1 cellular context compared by ENCODE assay signal in genomic region chr10:64369885-64370773, GRCh38.
A peak's percentile ranks its signal among the peaks of the same experiment; 100 is the strongest.
TF ChIP-seq lines count a peak whose summit lies in the region.

No MANE protein-coding gene starts in this region.

TF ChIP-seq in HepG2, 621 proteins besides CTCF, POLR2A, EP300 and RAD21 (continued from another document):
- TF ChIP-seq ZNF800 (CRISPR knock-in tag; IDR thresholded peaks at IDR 0.05) (no peak), KDM4B (CRISPR knock-in tag; IDR thresholded peaks at IDR 0.05) (no peak), ADNP (CRISPR knock-in tag; IDR thresholded peaks at IDR 0.05) (no peak), HNF4G (IDR thresholded peaks at IDR 0.05; ENCODE audit: borderline replicate concordance, low read depth, low read length) (peak; percentile 32; the same call in 1 of the 2 replicates), HNF4G (CRISPR knock-in tag; IDR thresholded peaks at IDR 0.05; ENCODE audit: borderline replicate concordance, low read depth) (no peak), RFXANK (CRISPR knock-in tag; IDR thresholded peaks at IDR 0.05) (no peak), SRY (CRISPR knock-in tag; IDR thresholded peaks at IDR 0.05) (no peak), SETDB1 (CRISPR knock-in tag; IDR thresholded peaks at IDR 0.05; ENCODE audit: borderline replicate concordance) (no peak), PAXIP1 (CRISPR knock-in tag; conservative IDR thresholded peaks at IDR 0.05) (0 out of 2 replicates have a peak, but pooled peaks have one; percentile 23), NR0B2 (CRISPR knock-in tag; IDR thresholded peaks at IDR 0.05) (no peak), ZNF572 (CRISPR knock-in tag; IDR thresholded peaks at IDR 0.05) (no peak), MAZ (IDR thresholded peaks at IDR 0.05; ENCODE audit: borderline replicate concordance, low read depth, low read length) (no peak), MAZ (CRISPR knock-in tag; IDR thresholded peaks at IDR 0.05; ENCODE audit: low read depth) (no peak), HNF1A (IDR thresholded peaks at IDR 0.05; ENCODE audit: low read depth) (peak; percentile 45; the same call in 1 of the 2 replicates), HNF1A (CRISPR knock-in tag; IDR thresholded peaks at IDR 0.05; ENCODE audit: borderline replicate concordance) (no peak), ZFP36 (IDR thresholded peaks at IDR 0.05; ENCODE audit: borderline replicate concordance, low read depth, low read length, partially characterized antibody) (no peak), ZBTB26 (CRISPR knock-in tag; IDR thresholded peaks at IDR 0.05; ENCODE audit: borderline replicate concordance) (no peak), HOXA9 (CRISPR knock-in tag; IDR thresholded peaks at IDR 0.05; ENCODE audit: borderline replicate concordance) (no peak), TIGD3 (CRISPR knock-in tag; IDR thresholded peaks at IDR 0.05; ENCODE audit: borderline replicate concordance) (no peak), HNF4A (CRISPR knock-in tag; IDR thresholded peaks at IDR 0.05) (peak; percentile 39; the same call in 1 of the 2 replicates), ZSCAN5A (CRISPR knock-in tag; IDR thresholded peaks at IDR 0.05; ENCODE audit: borderline replicate concordance) (no peak), TRAFD1 (CRISPR knock-in tag; IDR thresholded peaks at IDR 0.05; ENCODE audit: borderline replicate concordance) (no peak), ELF4 (CRISPR knock-in tag; IDR thresholded peaks at IDR 0.05; ENCODE audit: borderline replicate concordance) (no peak)
